12 cellular contexts compared by ENCODE assay signal in the genomic region with DNA sequence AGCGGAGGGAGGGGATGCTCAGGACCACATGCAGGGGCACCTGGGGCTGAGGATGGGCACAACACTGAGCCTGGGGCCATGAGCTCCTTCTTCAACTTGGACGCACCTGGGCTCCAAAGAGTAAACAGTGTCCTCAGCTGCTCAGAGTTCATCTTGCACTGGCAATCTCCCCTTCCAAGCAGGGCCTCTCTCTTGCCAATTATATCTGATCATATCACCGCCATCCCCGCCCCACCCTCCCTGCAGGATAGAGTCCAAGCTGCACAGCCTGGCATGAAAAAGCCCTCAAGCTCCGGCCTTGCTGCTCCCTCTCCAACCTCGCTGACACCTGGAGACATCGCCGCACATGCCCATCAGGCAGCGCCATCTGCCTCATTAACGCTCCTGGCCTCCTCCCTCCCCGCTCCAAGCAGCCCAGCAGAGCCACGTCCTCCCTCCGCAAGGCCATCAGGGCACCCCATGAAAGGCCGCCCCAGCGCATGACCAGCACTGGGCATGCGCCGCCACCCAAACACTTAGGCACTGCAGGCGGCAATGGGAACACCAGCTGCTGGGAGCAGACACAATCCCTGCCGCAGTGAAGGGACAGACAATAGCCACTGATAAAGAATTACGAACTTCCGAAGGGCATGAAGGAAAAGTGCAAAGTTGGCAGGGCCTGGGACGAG.
DNase-seq lines count a peak whose midpoint lies in the region; ATAC-seq, FAIRE-seq and TF ChIP-seq lines count a peak whose summit lies in the region.
"Had no signal": no experiment of that assay in that cellular context is flagged by ENCODE, and none has a peak within 500 bp of the region (broad histone marks: within the 10 kb centered on the region; RNA-seq: fewer than 3 reads in every experiment).

No MANE protein-coding gene starts in this region.

- TF ChIP-seq EP300 in HepG2 (IDR thresholded peaks at IDR 0.05; ENCODE audit: low read depth in 2 of 2, low read length in 2 of 2) (no peak), HepG2 (CRISPR knock-in tag; IDR thresholded peaks at IDR 0.05; ENCODE audit: borderline replicate concordance) (no peak)

- POLR2A ChIA-PET in HepG2 (lab: Yijun Ruan, JAX) = interaction anchor here (1.6 kb wide), 1 partner anchor 8 kb away, joined by 5 read pairs; no protein-coding TSS in a partner anchor

- H3K4me1 ChIP-seq in parathyroid adenoma (peaks cover 54% of the 10 kb centered on the region), HepG2 (ENCODE audit: insufficient read depth, low read length) (peaks cover 60% of the 10 kb centered on the region), left lung (peaks cover 4 to 56% of the 10 kb centered on the region in 2 donors)

- no peak for FAIRE-seq in HepG2 (lab: Jason Lieb, UNC)
- FAIRE-seq: K562 had no signal

- H3K27ac ChIP-seq in cingulate gyrus (ENCODE audit: low read depth, low read length) = peak overlapping the region; percentile 87
- H3K27ac ChIP-seq in parathyroid adenoma = peak overlapping the region; percentile 85
- no peak overlapping the region for H3K27ac ChIP-seq in HepG2 (ENCODE audit: extremely low read length, insufficient read depth, low read length)
- no peak overlapping the region for H3K27ac ChIP-seq in left lung

- H3K9me3 ChIP-seq in parathyroid adenoma (ENCODE audit: control insufficient read depth, low read length) = no peaks in the 10 kb centered on the region
- H3K9me3 ChIP-seq in HepG2 (ENCODE audit: low read length) = no peaks in the 10 kb centered on the region
- no peaks in the 10 kb centered on the region for H3K9me3 ChIP-seq in left lung
- H3K9me3 ChIP-seq: heart right ventricle had no signal

- in situ Hi-C loops in HepG2 (cut with HindIII; ENCODE audit: extremely low pct_ligation_motif_present, low pct_unique_long_range_greater_than_20kb) = no loop called here

- H3K9ac ChIP-seq in parathyroid adenoma = no peak overlapping the region
- no peak overlapping the region for H3K9ac ChIP-seq in HepG2 (ENCODE audit: insufficient read depth, low read depth, low read length)

- H4K20me1 ChIP-seq in HepG2 (ENCODE audit: insufficient read depth, low read length) = no peaks in the 10 kb centered on the region

- no peak for TF ChIP-seq POLR2A in HepG2 (IDR thresholded peaks at IDR 0.05; ENCODE audit: insufficient read depth in 1 of 2, low read depth in 2 of 2, low read length in 2 of 2)

- H3K36me3 ChIP-seq in parathyroid adenoma (ENCODE audit: control insufficient read depth, insufficient read depth, low read length) = no peaks in the 10 kb centered on the region
- peaks cover 4 to 5% of the 10 kb centered on the region in 2 experiments; a peak in 4 of 5 replicates for H3K36me3 ChIP-seq in HepG2 (replicated peaks in 1 of 2; ENCODE audit: control insufficient read depth in 1 of 2, insufficient read depth in 2 of 2, low read length in 2 of 2)
- H3K36me3 ChIP-seq in left lung = peaks cover 0 to 20% of the 10 kb centered on the region in 2 donors

- CTCF ChIA-PET in HepG2 (lab: Yijun Ruan, JAX; ENCODE audit: low intra/inter-chr PET ratio, low total read pairs) = no interaction called here

- ATAC-seq in HepG2 (no peak), left lung (no peak)
- ATAC-seq: heart right ventricle had no signal

- intact Hi-C loops in HepG2 (cut with micrococcal nuclease; ENCODE audit: unreplicated experiment) (no loop called here), left lung (cut with DNase I) (no loop called here)

- TF ChIP-seq CTCF in parathyroid adenoma (IDR thresholded peaks at IDR 0.05) (no peak), HepG2 (CRISPR knock-in tag; IDR thresholded peaks at IDR 0.05) (no peak), left lung (IDR thresholded peaks at IDR 0.05) (no peak)

- 94% methylated on average over 20 of the region's 22 CpGs for WGBS in HepG2 (ENCODE audit: low lambda C conversion rate)

- no peaks in the 10 kb centered on the region for H3K27me3 ChIP-seq in parathyroid adenoma (ENCODE audit: control insufficient read depth, insufficient read depth, low read length)
- H3K27me3 ChIP-seq in HepG2 (ENCODE audit: control insufficient read depth in 1 of 2, insufficient read depth in 2 of 2, low read length in 2 of 2) = no peaks in the 10 kb centered on the region
- H3K27me3 ChIP-seq in left lung = no peaks in the 10 kb centered on the region
- H3K27me3 ChIP-seq: heart right ventricle had no signal

- H2AFZ ChIP-seq in parathyroid adenoma = peak overlapping the region; percentile 79
- no peak overlapping the region for H2AFZ ChIP-seq in HepG2 (ENCODE audit: low read length)

- TF ChIP-seq RAD21 in HepG2 (CRISPR knock-in tag; IDR thresholded peaks at IDR 0.05) = no peak

- no TSS peak for BruUV-seq in HepG2 (replicated peaks; lab: Mats Ljungman, UMichigan)

- H3K4me2 ChIP-seq in parathyroid adenoma (ENCODE audit: low read length) = peak overlapping the region; percentile 48
- H3K4me2 ChIP-seq in HepG2 (ENCODE audit: low read depth, low read length) = no peak overlapping the region

- H3K4me3 ChIP-seq in parathyroid adenoma (ENCODE audit: low read depth, low read length) = peak overlapping the region; percentile 7
- H3K4me3 ChIP-seq in HepG2 (replicated peaks in 1 of 3; ENCODE audit: insufficient read depth in 1 of 3, low read depth in 2 of 3, low read length in 3 of 3) = no peak overlapping the region
- no peak overlapping the region for H3K4me3 ChIP-seq in left lung
- H3K4me3 ChIP-seq: heart right ventricle, K562 had no signal

- DNase-seq in DMS 273 (lab: John Stamatoyannopoulos, UW; ENCODE audit: unreplicated experiment) = peak; percentile 83
- peak; percentile 73 for DNase-seq in NCI-H2107 treated with DMSO at 0.1 percent for 48 hours (lab: John Stamatoyannopoulos, UW; ENCODE audit: unreplicated experiment)
- DNase-seq in HepG2 (ENCODE audit: low spot score) = no peak
- no peak for DNase-seq in GOT3 (lab: John Stamatoyannopoulos, UW)
- DNase-seq in ecto neural progenitor cell (ENCODE audit: low spot score) = no peak
- DNase-seq in left lung = no peak
- DNase-seq: cortex of kidney, heart right ventricle, naive B cell had no signal

- H3K79me2 ChIP-seq in parathyroid adenoma (no peaks in the 10 kb centered on the region), HepG2 (ENCODE audit: insufficient read depth, low read length) (no peaks in the 10 kb centered on the region)

TF ChIP-seq in HepG2, 621 proteins besides CTCF, POLR2A, EP300 and RAD21:
- no peak for TF ChIP-seq CREB1 (IDR thresholded peaks at IDR 0.05)
- no peak for TF ChIP-seq CREB1 (CRISPR knock-in tag; IDR thresholded peaks at IDR 0.05)
- TF ChIP-seq PHF20 (CRISPR knock-in tag; IDR thresholded peaks at IDR 0.05) = no peak
- no peak for TF ChIP-seq ZNF235 (CRISPR knock-in tag; IDR thresholded peaks at IDR 0.05; ENCODE audit: borderline replicate concordance)
- no peak for TF ChIP-seq ZNF331 (CRISPR knock-in tag; IDR thresholded peaks at IDR 0.05)
- no peak for TF ChIP-seq ZSCAN30 (CRISPR knock-in tag; IDR thresholded peaks at IDR 0.05)
- no peak for TF ChIP-seq GATAD1 (CRISPR knock-in tag; IDR thresholded peaks at IDR 0.05)

Comparison
In these comparisons a context has a peak if more than half of its experiments do, and no peak if none do; other contexts are left out.
1. DNase-seq: peak in DMS 273 (single experiment) and NCI-H2107 treated with DMSO at 0.1 percent for 48 hours (single experiment); none in HepG2 (single experiment), GOT3 (single experiment), ecto neural progenitor cell (single experiment) and left lung (0 of 2).
2. H3K27ac ChIP-seq: peak in cingulate gyrus (single experiment) and parathyroid adenoma (single experiment); none in HepG2 (single experiment) and left lung (0 of 2).